In genomic region chr2:152166633-152167032, GRCh38 we compare ENCODE assay signal across 8 cellular contexts. TPM values are rescaled to one million over a fixed set of nuclear protein-coding genes. Genes with fewer than 3 reads are reported as not detected.
DNase-seq lines count a peak whose midpoint lies in the region; ATAC-seq lines count a peak whose summit lies in the region.

No MANE protein-coding gene starts in this region.

- CTCF ChIA-PET in activated CD4-positive, alpha-beta T cell treated with anti-CD3 and anti-CD28 coated beads for 36 hours (lab: Charles Lee): no interaction called here
- CTCF ChIA-PET in T-cell (lab: Charles Lee): no interaction called here

- POLR2A ChIA-PET in activated CD4-positive, alpha-beta T cell treated with anti-CD3 and anti-CD28 coated beads for 36 hours (lab: Charles Lee): no interaction called here
- POLR2A ChIA-PET in T-cell (lab: Charles Lee): no interaction called here

- no peaks in the 10 kb centered on the region for H3K27me3 Mint-ChIP-seq in activated CD4-positive, alpha-beta T cell treated with anti-CD3 and anti-CD28 coated beads for 36 hours
- H3K27me3 Mint-ChIP-seq in stimulated activated naive B cell treated with anti-CD40 and anti-IgM and Interleukin-4, amounts not matched to agents 10 μg/mL and 1 μg/mL and 100 μg/mL, for 72 hours: no peaks in the 10 kb centered on the region
- no peaks in the 10 kb centered on the region for H3K27me3 Mint-ChIP-seq in T-cell

- intact Hi-C loops in activated CD4-positive, alpha-beta T cell treated with anti-CD3 and anti-CD28 coated beads for 36 hours (cut with DNase I, micrococcal nuclease): no loop called here

- DNase-seq in activated CD4-positive, alpha-beta T cell treated with anti-CD3 and anti-CD28 coated beads for 36 hours: no peak
- DNase-seq in activated CD4-positive, alpha-beta T cell treated with anti-CD3 and anti-CD28 coated beads for 4 hours: no peak
- peak; percentile 49 for DNase-seq in amniotic stem cell (lab: John Stamatoyannopoulos, UW)
- DNase-seq in stimulated activated naive B cell treated with anti-CD40 and anti-IgM and Interleukin-4, amounts not matched to agents 10 μg/mL and 1 μg/mL and 100 μg/mL, for 72 hours: no peak
- DNase-seq in T-cell: no peak
- no peak for DNase-seq in activated effector memory CD4-positive, alpha-beta T cell treated with anti-CD3 and anti-CD28 coated beads, Interleukin-2, amount 50 U/mL, for 16 hours
- no peak for DNase-seq in stimulated activated CD4-positive, alpha-beta T cell treated with anti-CD3 and anti-CD28 coated beads, Interleukin-4, amount 100 ng/mL, for 4 hours

- peak overlapping the region; percentile 47 for H3K27ac Mint-ChIP-seq in activated CD4-positive, alpha-beta T cell treated with anti-CD3 and anti-CD28 coated beads for 36 hours
- H3K27ac Mint-ChIP-seq in stimulated activated naive B cell treated with anti-CD40 and anti-IgM and Interleukin-4, amounts not matched to agents 10 μg/mL and 1 μg/mL and 100 μg/mL, for 72 hours: peak overlapping the region; percentile 20
- H3K27ac Mint-ChIP-seq in T-cell: no peak overlapping the region

- peaks cover 7% of the 10 kb centered on the region for H3K36me3 Mint-ChIP-seq in activated CD4-positive, alpha-beta T cell treated with anti-CD3 and anti-CD28 coated beads for 36 hours (ENCODE audit: low read depth)
- H3K36me3 Mint-ChIP-seq in stimulated activated naive B cell treated with anti-CD40 and anti-IgM and Interleukin-4, amounts not matched to agents 10 μg/mL and 1 μg/mL and 100 μg/mL, for 72 hours: peaks cover 6 to 12% of the 10 kb centered on the region in 2 donors
- peaks cover 16% of the 10 kb centered on the region for H3K36me3 Mint-ChIP-seq in T-cell

- H3K4me1 Mint-ChIP-seq in activated CD4-positive, alpha-beta T cell treated with anti-CD3 and anti-CD28 coated beads for 36 hours: peaks cover 34% of the 10 kb centered on the region
- peaks cover 18 to 36% of the 10 kb centered on the region in 2 donors for H3K4me1 Mint-ChIP-seq in stimulated activated naive B cell treated with anti-CD40 and anti-IgM and Interleukin-4, amounts not matched to agents 10 μg/mL and 1 μg/mL and 100 μg/mL, for 72 hours
- peaks cover 40 to 59% (median 53%) of the 10 kb centered on the region in 3 donors for H3K4me1 Mint-ChIP-seq in T-cell

- peak; percentile 83 for ATAC-seq in activated CD4-positive, alpha-beta T cell treated with anti-CD3 and anti-CD28 coated beads for 36 hours
- ATAC-seq in HG02852 (IDR thresholded peaks at IDR 0.05; ENCODE audit: unreplicated experiment) (peak; percentile 80), T-cell (replicated peaks in 1 of 4) (no peak)
- peak; percentile 45 to 59 for ATAC-seq in stimulated activated naive B cell treated with anti-CD40 and anti-IgM and Interleukin-4, amounts not matched to agents 10 μg/mL and 1 μg/mL and 100 μg/mL, for 72 hours (replicated peaks)

- H3K4me3 Mint-ChIP-seq in activated CD4-positive, alpha-beta T cell treated with anti-CD3 and anti-CD28 coated beads for 36 hours: peak overlapping the region; percentile 28
- no peak overlapping the region for H3K4me3 Mint-ChIP-seq in stimulated activated naive B cell treated with anti-CD40 and anti-IgM and Interleukin-4, amounts not matched to agents 10 μg/mL and 1 μg/mL and 100 μg/mL, for 72 hours
- no peak overlapping the region for H3K4me3 Mint-ChIP-seq in T-cell

- no peaks in the 10 kb centered on the region for H3K9me3 Mint-ChIP-seq in activated CD4-positive, alpha-beta T cell treated with anti-CD3 and anti-CD28 coated beads for 36 hours (ENCODE audit: low read depth)
- H3K9me3 Mint-ChIP-seq in stimulated activated naive B cell treated with anti-CD40 and anti-IgM and Interleukin-4, amounts not matched to agents 10 μg/mL and 1 μg/mL and 100 μg/mL, for 72 hours: no peaks in the 10 kb centered on the region
- no peaks in the 10 kb centered on the region for H3K9me3 Mint-ChIP-seq in T-cell

RNA-seq across cellular contexts. Expression of gene STAM2, which starts 8.9 kb away (rescaled TPM):
- total RNA-seq in activated CD4-positive, alpha-beta T cell treated with anti-CD3 and anti-CD28 coated beads for 36 hours: 10 to 100 TPM; 14.9 to 18.5 TPM
- 10 to 100 TPM; 12.0 to 20.8 (median 19.3) TPM for total RNA-seq in T-cell

Comparison
In these comparisons a context has a peak if more than half of its experiments do, and no peak if none do; other contexts are left out.
1. ATAC-seq: peak in activated CD4-positive, alpha-beta T cell treated with anti-CD3 and anti-CD28 coated beads for 36 hours (single experiment), HG02852 (single experiment) and stimulated activated naive B cell treated with anti-CD40 and anti-IgM and Interleukin-4, amounts not matched to agents 10 μg/mL and 1 μg/mL and 100 μg/mL, for 72 hours (2 of 2); none in T-cell (0 of 4).
2. H3K27ac Mint-ChIP-seq: peak in activated CD4-positive, alpha-beta T cell treated with anti-CD3 and anti-CD28 coated beads for 36 hours (single experiment) and stimulated activated naive B cell treated with anti-CD40 and anti-IgM and Interleukin-4, amounts not matched to agents 10 μg/mL and 1 μg/mL and 100 μg/mL, for 72 hours (single experiment); none in T-cell (0 of 2).